ENCODE assay signal across 18 cellular contexts in the genomic region with DNA sequence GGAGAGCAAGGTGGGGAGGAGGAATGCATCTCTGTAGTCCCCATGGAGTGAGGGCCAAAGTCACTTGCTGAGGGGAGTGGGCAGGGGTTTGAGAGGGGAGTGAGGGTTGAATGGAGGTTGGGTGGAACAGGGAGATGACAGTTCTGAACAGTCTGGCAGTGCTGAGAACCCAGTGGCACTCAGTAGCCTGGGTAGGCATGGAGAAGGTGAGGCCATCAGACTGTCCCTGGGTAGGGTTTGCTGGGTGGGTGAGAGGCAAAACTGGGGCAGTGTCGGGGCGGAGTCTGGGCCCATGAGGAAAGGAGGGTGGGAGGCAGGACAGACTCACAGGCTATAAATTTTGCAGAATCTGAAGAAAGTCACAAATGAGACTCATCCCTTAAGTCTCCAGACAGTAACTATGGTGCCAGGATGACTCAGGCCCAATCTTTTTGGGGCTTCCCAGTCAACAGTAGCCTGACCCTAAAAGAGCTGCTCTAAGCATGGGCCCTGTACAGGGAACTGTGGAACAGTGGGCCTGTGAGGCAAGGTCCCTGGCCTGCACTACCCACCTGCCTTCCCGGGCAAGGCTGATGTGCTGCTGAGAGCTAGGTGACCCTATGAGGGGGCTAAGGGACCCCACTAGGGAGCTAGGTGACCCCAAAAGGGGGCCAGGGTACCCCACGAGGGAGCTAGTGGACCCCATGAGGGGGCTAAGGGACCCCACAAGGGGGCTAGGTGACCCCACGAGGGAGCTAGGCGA. TPM values are rescaled to one million over a fixed set of nuclear protein-coding genes. Genes with fewer than 3 reads are reported as not detected.
DNase-seq lines count a peak whose midpoint lies in the region; TF ChIP-seq lines count a peak whose summit lies in the region.
"Had no signal": no experiment of that assay in that cellular context is flagged by ENCODE, and none has a peak within 500 bp of the region (broad histone marks: within the 10 kb centered on the region; RNA-seq: fewer than 3 reads in every experiment).

No MANE protein-coding gene starts in this region.

- intact Hi-C loops in sigmoid colon (cut with DNase I), result no loop called here

- no peak overlapping the region for H3K27ac Mint-ChIP-seq in HFFc6
- H3K27ac Mint-ChIP-seq: activated B cell treated with CpG ODN at 0.5 μM for 24 hours had no signal

- no peak overlapping the region for H3K4me3 ChIP-seq in brain microvascular endothelial cell (ENCODE audit: low read depth, low read length)
- H3K4me3 ChIP-seq in sigmoid colon, result no peak overlapping the region
- H3K4me3 ChIP-seq: Peyer's patch had no signal

- in situ Hi-C loops in brain microvascular endothelial cell (cut with HindIII; ENCODE audit: low pct_ligation_motif_present, low sequenced_read_pairs), result no loop called here

- H3K4me3 Mint-ChIP-seq in HFFc6, result no peak overlapping the region
- H3K4me3 Mint-ChIP-seq: activated B cell treated with CpG ODN at 0.5 μM for 24 hours had no signal

- no peaks in the 10 kb centered on the region for H3K36me3 Mint-ChIP-seq in HFFc6 (ENCODE audit: low read depth)

- no peaks in the 10 kb centered on the region for H3K9me3 Mint-ChIP-seq in HFFc6
- H3K9me3 Mint-ChIP-seq: activated B cell treated with CpG ODN at 0.5 μM for 24 hours had no signal

- H3K4me1 Mint-ChIP-seq in HFFc6 (ENCODE audit: low read depth), result peaks cover 45% of the 10 kb centered on the region
- H3K4me1 Mint-ChIP-seq: activated B cell treated with CpG ODN at 0.5 μM for 24 hours had no signal

- CTCF ChIA-PET in GM10248 (lab: Yijun Ruan, JAX), result interaction anchor here (6.4 kb wide), 1 partner anchor 13 kb away, joined by 42 read pairs; no protein-coding TSS in a partner anchor

- WGBS in sigmoid colon, 2 donors, result 88 to 92% methylated on average over 6 of the region's 6 CpGs

- no peak for TF ChIP-seq EP300 in sigmoid colon (IDR thresholded peaks at IDR 0.05)

- no peaks in the 10 kb centered on the region for H3K9me3 ChIP-seq in sigmoid colon
- H3K9me3 ChIP-seq: Peyer's patch had no signal

- no peak for TF ChIP-seq POLR2A in sigmoid colon (IDR thresholded peaks at IDR 0.05)

- TF ChIP-seq CTCF in HFFc6 (IDR thresholded peaks at IDR 0.05) (no peak), brain microvascular endothelial cell (IDR thresholded peaks at IDR 0.05; ENCODE audit: low read depth, low read length, missing control alignments) (no peak), sigmoid colon (IDR thresholded peaks at IDR 0.05) (no peak), GM10248 (IDR thresholded peaks at IDR 0.05; ENCODE audit: control extremely low read depth, extremely low read depth, low read depth, missing control alignments) (no peak)

- H3K36me3 ChIP-seq in brain microvascular endothelial cell (replicated peaks), result no peaks in the 10 kb centered on the region
- H3K36me3 ChIP-seq in sigmoid colon, result no peaks in the 10 kb centered on the region
- H3K36me3 ChIP-seq: Peyer's patch had no signal

- DNase-seq in Daoy (ENCODE audit: low read depth) (peak; percentile 51), HFFc6 (peak; percentile 16), brain microvascular endothelial cell (peak; percentile 28), sigmoid colon (peak; percentile 51), midbrain (lab: John Stamatoyannopoulos, UW) (no peak), C1 segment of cervical spinal cord (lab: John Stamatoyannopoulos, UW) (no peak), GM10248 (ENCODE audit: extremely low spot score) (no peak)
- DNase-seq: activated B cell treated with CpG ODN at 0.5 μM for 24 hours; activated T-cell treated with anti-CD3 and anti-CD28 coated beads for 4 hours; COR-L47; mammary epithelial cell; NCI-H748 treated with DMSO at 0.1 percent for 48 hours; Peyer's patch; stimulated activated naive CD4-positive, alpha-beta T cell; SW 1271 had no signal

- H3K4me1 ChIP-seq in sigmoid colon, result no peaks in the 10 kb centered on the region
- H3K4me1 ChIP-seq: Peyer's patch had no signal

- POLR2A ChIA-PET in GM10248 (lab: Yijun Ruan, JAX), result no interaction called here

- H3K27me3 ChIP-seq in brain microvascular endothelial cell (replicated peaks) (peaks cover 13% of the 10 kb centered on the region), sigmoid colon (peaks cover 0 to 14% (median 5%) of the 10 kb centered on the region in 3 donors)
- H3K27me3 ChIP-seq: Peyer's patch had no signal

- H3K27ac ChIP-seq in brain microvascular endothelial cell (no peak overlapping the region), sigmoid colon (no peak overlapping the region)
- H3K27ac ChIP-seq: Peyer's patch had no signal

- peaks cover 39% of the 10 kb centered on the region for H3K27me3 Mint-ChIP-seq in HFFc6 (ENCODE audit: insufficient read depth)

RNA-seq across cellular contexts. Expression of a gene that starts 51.0 kb away (rescaled TPM):
- total RNA-seq in Daoy (2014; rRNA removed; shearing (Covaris generic)), result not detected in 2 replicates
- total RNA-seq in HFFc6 (2021; fragmentation: NEBNext Ultra II Directional; extraction: Animal tissue kit (Norgen Biotek cat#: 25700)), result not detected
- not detected for total RNA-seq in sigmoid colon
- polyA plus RNA-seq in sigmoid colon, result not detected
- total RNA-seq: activated B cell treated with CpG ODN at 0.5 μM for 24 hours, chondrocyte, endothelial cell of umbilical vein, glomerular endothelial cell, mammary epithelial cell, Peyer's patch had no signal
- polyA plus RNA-seq: endothelial cell of umbilical vein, mammary epithelial cell had no signal

Comparison
In these comparisons a context has a peak if more than half of its experiments do, and no peak if none do; other contexts are left out.
1. DNase-seq: peak in Daoy (single experiment), HFFc6 (single experiment), brain microvascular endothelial cell (single experiment) and sigmoid colon (single experiment); none in midbrain (single experiment), C1 segment of cervical spinal cord (0 of 14) and GM10248 (single experiment).